ENCODE assay signal across 11 cellular contexts in the genomic region with DNA sequence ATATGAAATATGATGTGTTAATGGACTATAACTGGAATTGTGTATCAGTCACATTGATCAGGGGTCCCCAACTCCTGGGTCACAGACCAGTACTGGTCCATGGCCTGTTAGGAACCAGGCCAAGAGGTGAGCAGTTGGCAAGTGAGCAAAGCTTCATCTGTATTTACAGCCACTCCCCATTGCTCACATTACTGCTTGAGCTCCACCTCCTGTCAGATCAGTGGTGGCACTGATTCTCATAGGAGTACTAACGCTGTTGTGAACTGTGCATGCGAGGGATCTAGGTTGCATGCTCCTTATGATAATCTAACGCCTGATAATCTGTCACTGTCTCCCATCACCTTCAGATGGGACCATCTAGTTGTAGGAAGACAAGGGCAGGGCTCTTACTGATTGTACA.
DNase-seq lines count a peak whose midpoint lies in the region; ATAC-seq and TF ChIP-seq lines count a peak whose summit lies in the region.
"Had no signal": no experiment of that assay in that cellular context is flagged by ENCODE, and none has a peak within 500 bp of the region (broad histone marks: within the 10 kb centered on the region; RNA-seq: fewer than 3 reads in every experiment).

No MANE protein-coding gene starts in this region.

- H3F3A ChIP-seq in OCI-LY1 (ENCODE audit: insufficient read depth, low read length) = peaks cover 11% of the 10 kb centered on the region; the same call in 1 of the 2 replicates

- H3K4me1 ChIP-seq in BLaER1 = peaks cover 22% of the 10 kb centered on the region
- peaks cover 37% of the 10 kb centered on the region for H3K4me1 ChIP-seq in OCI-LY1 (ENCODE audit: insufficient read depth, low read length, severe bottlenecking)

- peaks cover 55% of the 10 kb centered on the region for H4K20me1 ChIP-seq in BLaER1
- no peaks in the 10 kb centered on the region for H4K20me1 ChIP-seq in OCI-LY1 (ENCODE audit: insufficient read depth, low read length)

- H3K4me2 ChIP-seq in BLaER1 (peak overlapping the region; percentile 8; the same call in 1 of the 2 replicates), OCI-LY1 (ENCODE audit: low read length) (peak overlapping the region; percentile 18; the same call in 1 of the 2 replicates)
- H3K4me2 ChIP-seq: GM23338 had no signal

- H3K4me3 ChIP-seq in BLaER1 (no peak overlapping the region), OCI-LY1 (ENCODE audit: low read depth, low read length, poor library complexity, severe bottlenecking) (no peak overlapping the region)
- H3K4me3 ChIP-seq: GM23338, skin epidermis had no signal

- no peaks in the 10 kb centered on the region for H3K9me2 ChIP-seq in OCI-LY1 (ENCODE audit: low read depth, low read length)

- H3K9ac ChIP-seq in BLaER1 (no peak overlapping the region), OCI-LY1 (ENCODE audit: low read length) (no peak overlapping the region)

- peak; percentile 24; the same call in 1 of the 2 replicates for TF ChIP-seq CTCF in OCI-LY1 (IDR thresholded peaks at IDR 0.05; ENCODE audit: low read length)
- no peak for TF ChIP-seq CTCF in omental fat pad (IDR thresholded peaks at IDR 0.05)

- no peak for DNase-seq in omental fat pad (ENCODE audit: low spot score)
- no peak for DNase-seq in NK-92 (lab: John Stamatoyannopoulos, UW; ENCODE audit: unreplicated experiment)
- no peak for DNase-seq in hippocampal formation (lab: John Stamatoyannopoulos, UW)
- DNase-seq: NCI-H1105 had no signal

- H3K9me3 ChIP-seq in BLaER1 (peaks cover 27% of the 10 kb centered on the region), OCI-LY1 (ENCODE audit: low read length) (no peaks in the 10 kb centered on the region)

- peak; percentile 22 for ATAC-seq in GM18870 (IDR thresholded peaks at IDR 0.05; ENCODE audit: unreplicated experiment)
- ATAC-seq in HG02678 (IDR thresholded peaks at IDR 0.05; ENCODE audit: unreplicated experiment) = peak; percentile 20
- ATAC-seq in HG02623 (IDR thresholded peaks at IDR 0.05; ENCODE audit: unreplicated experiment) = no peak
- ATAC-seq in omental fat pad (ENCODE audit: low FRiP score) = no peak
- ATAC-seq: GM23338 had no signal

- H3K27me3 ChIP-seq in BLaER1 = no peaks in the 10 kb centered on the region
- H3K27me3 ChIP-seq in OCI-LY1 (ENCODE audit: insufficient read depth, low read length) = no peaks in the 10 kb centered on the region

- no peak overlapping the region for H2AFZ ChIP-seq in OCI-LY1 (ENCODE audit: low read length)
- H2AFZ ChIP-seq: GM23338 had no signal

- H3K36me3 ChIP-seq in BLaER1 = peaks cover 74% of the 10 kb centered on the region
- peaks cover 26% of the 10 kb centered on the region for H3K36me3 ChIP-seq in OCI-LY1 (ENCODE audit: insufficient read depth, low read length)

- H3K79me2 ChIP-seq in OCI-LY1 (ENCODE audit: insufficient read depth, low read length) = peaks cover 4% of the 10 kb centered on the region

- H3K27ac ChIP-seq in BLaER1 (no peak overlapping the region), OCI-LY1 (ENCODE audit: low read depth, low read length, poor library complexity, severe bottlenecking) (peak overlapping the region; percentile 86)

Comparison
In these comparisons a context has a peak if more than half of its experiments do, and no peak if none do; other contexts are left out.
1. ATAC-seq: peak in GM18870 (single experiment) and HG02678 (single experiment); none in HG02623 (single experiment) and omental fat pad (single experiment).